ENCODE assay signal across 18 cellular contexts in the genomic region with DNA sequence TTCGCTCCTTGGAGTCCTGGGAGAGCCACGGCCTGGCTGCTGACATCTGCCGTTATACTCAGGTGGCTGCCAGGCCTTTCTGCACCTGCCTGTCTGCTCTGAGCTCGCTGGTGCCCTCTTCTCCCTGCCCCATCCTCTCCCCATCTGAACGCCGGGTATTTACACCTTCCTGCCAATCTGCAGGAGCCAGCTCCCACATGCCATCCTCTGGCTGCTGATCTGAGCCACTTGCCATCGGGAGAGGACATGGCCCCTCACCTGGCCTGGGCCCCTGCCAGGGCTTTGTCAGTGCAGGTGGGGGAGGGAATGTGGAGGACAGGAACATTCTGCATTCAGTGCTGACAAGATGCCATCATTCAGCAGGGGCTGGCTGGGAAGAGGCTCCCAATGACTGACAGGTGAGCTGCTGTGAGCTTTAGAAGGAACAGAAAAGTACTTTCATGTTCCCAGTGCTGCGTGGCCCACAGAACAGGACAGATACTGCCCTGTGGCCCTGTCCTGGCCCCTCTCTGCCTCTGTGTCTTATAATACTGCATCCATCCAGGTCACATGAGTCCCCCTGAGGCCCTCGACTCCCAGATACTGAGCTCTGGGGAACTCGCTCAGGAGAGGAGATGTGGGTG.
"Had no signal": no experiment of that assay in that cellular context is flagged by ENCODE, and none has a peak within 500 bp of the region (broad histone marks: within the 10 kb centered on the region; RNA-seq: fewer than 3 reads in every experiment).

No MANE protein-coding gene starts in this region.

- H3K27ac ChIP-seq: epithelial cell of prostate, esophagus squamous epithelium, left ventricle myocardium inferior, suprapubic skin, tibial artery, upper lobe of right lung, VCaP had no signal

- ATAC-seq: naive thymus-derived CD4-positive, alpha-beta T cell had no signal

- H3K36me3 ChIP-seq: esophagus squamous epithelium, left ventricle myocardium inferior, suprapubic skin, tibial artery, upper lobe of right lung had no signal

- H3K4me1 ChIP-seq: left ventricle myocardium inferior, tibial artery, upper lobe of right lung had no signal

- H3K4me3 ChIP-seq: esophagus squamous epithelium, left ventricle myocardium inferior, suprapubic skin, tibial artery, upper lobe of right lung had no signal

- H3K9me3 Mint-ChIP-seq: central memory CD8-positive, alpha-beta T cell had no signal

- H3K27ac Mint-ChIP-seq: activated CD4-positive, alpha-beta memory T cell treated with anti-CD3 and anti-CD28 coated beads for 36 hours; activated T-cell treated with anti-CD3 and anti-CD28 coated beads, Interleukin-2, amount 50 U/mL, for 24 hours; naive thymus-derived CD4-positive, alpha-beta T cell; stimulated activated naive B cell treated with anti-CD40 and anti-IgM and Interleukin-4, amounts not matched to agents 10 μg/mL and 1 μg/mL and 100 μg/mL, for 72 hours had no signal

- H3K27me3 Mint-ChIP-seq: activated CD4-positive, alpha-beta memory T cell treated with anti-CD3 and anti-CD28 coated beads for 36 hours; central memory CD8-positive, alpha-beta T cell had no signal

- H3K4me3 Mint-ChIP-seq: activated CD4-positive, alpha-beta memory T cell treated with anti-CD3 and anti-CD28 coated beads for 36 hours; activated T-cell treated with anti-CD3 and anti-CD28 coated beads, Interleukin-2, amount 50 U/mL, for 24 hours; central memory CD8-positive, alpha-beta T cell; naive thymus-derived CD4-positive, alpha-beta T cell; stimulated activated naive B cell treated with anti-CD40 and anti-IgM and Interleukin-4, amounts not matched to agents 10 μg/mL and 1 μg/mL and 100 μg/mL, for 72 hours had no signal

- H3K27me3 ChIP-seq: suprapubic skin had no signal

- DNase-seq: activated gamma-delta T cell treated with Interleukin-2 at 50 U/mL for 16 hours; activated naive CD4-positive, alpha-beta T cell treated with anti-CD3 and anti-CD28 coated beads, Interleukin-2, amount 50 U/mL, for 16 hours; activated T-cell treated with anti-CD3 and anti-CD28 coated beads, Interleukin-2, amount 50 U/mL, for 24 hours; amygdala; effector CD4-positive, alpha-beta T cell; esophagus squamous epithelium; foreskin melanocyte; left ventricle myocardium inferior; midbrain; naive thymus-derived CD4-positive, alpha-beta T cell; stimulated activated naive B cell treated with anti-CD40 and anti-IgM and Interleukin-4, amounts not matched to agents 10 μg/mL and 1 μg/mL and 100 μg/mL, for 72 hours; tibial artery; upper lobe of right lung had no signal

- H3K4me1 Mint-ChIP-seq: central memory CD8-positive, alpha-beta T cell; naive thymus-derived CD4-positive, alpha-beta T cell; stimulated activated naive B cell treated with anti-CD40 and anti-IgM and Interleukin-4, amounts not matched to agents 10 μg/mL and 1 μg/mL and 100 μg/mL, for 72 hours had no signal
